Comparison of ENCODE assay signal across 25 cellular contexts in the genomic region with DNA sequence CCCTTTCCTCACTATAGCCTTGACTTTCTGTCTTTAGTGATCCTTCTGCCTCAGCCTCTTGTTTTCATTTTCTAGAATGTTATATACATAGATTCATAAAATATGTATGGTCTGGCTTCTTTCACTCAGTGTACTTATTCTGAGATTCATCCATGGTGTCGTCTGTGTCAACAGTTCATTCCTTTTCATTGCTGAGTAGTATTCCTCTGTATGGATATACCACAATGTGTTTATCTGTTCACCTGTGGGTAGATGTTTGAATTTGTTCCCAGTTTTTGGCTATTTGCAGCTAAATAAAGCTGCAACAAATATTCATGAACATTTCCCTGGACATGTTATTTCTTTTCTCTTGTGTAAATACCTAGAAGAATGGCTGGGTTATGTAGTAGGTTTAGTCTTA.
"Had no signal": no experiment of that assay in that cellular context is flagged by ENCODE, and none has a peak within 500 bp of the region (broad histone marks: within the 10 kb centered on the region; RNA-seq: fewer than 3 reads in every experiment).

No MANE protein-coding gene starts in this region.

- H3K27me3 Mint-ChIP-seq: activated CD4-positive, alpha-beta memory T cell treated with anti-CD3 and anti-CD28 coated beads, Interleukin-2, amount 10 ng/mL, durations not matched to agents 7 days and 5 days; activated naive CD8-positive, alpha-beta T cell; activated T-helper 17 cell treated with anti-CD3 and anti-CD28 coated beads, Interleukin-2, amount 50 U/mL, for 72 hours; effector memory CD8-positive, alpha-beta T cell had no signal

- H3K4me3 Mint-ChIP-seq: activated CD4-positive, alpha-beta memory T cell treated with anti-CD3 and anti-CD28 coated beads, Interleukin-2, amount 10 ng/mL, durations not matched to agents 7 days and 5 days; activated naive CD8-positive, alpha-beta T cell; activated T-cell treated with anti-CD3 and anti-CD28 coated beads, Interleukin-2, amount 50 U/mL, for 4 hours; activated T-helper 17 cell treated with anti-CD3 and anti-CD28 coated beads, Interleukin-2, amount 50 U/mL, for 72 hours; effector memory CD8-positive, alpha-beta T cell had no signal

- H3K27ac Mint-ChIP-seq: activated CD4-positive, alpha-beta memory T cell treated with anti-CD3 and anti-CD28 coated beads, Interleukin-2, amount 10 ng/mL, durations not matched to agents 7 days and 5 days; activated naive CD8-positive, alpha-beta T cell; activated T-helper 17 cell treated with anti-CD3 and anti-CD28 coated beads, Interleukin-2, amount 50 U/mL, for 72 hours; effector memory CD8-positive, alpha-beta T cell had no signal

- H3K27me3 ChIP-seq: body of pancreas had no signal

- DNase-seq: activated CD4-positive, alpha-beta memory T cell treated with anti-CD3 and anti-CD28 coated beads, Interleukin-2, amount 10 ng/mL, durations not matched to agents 7 days and 5 days; activated CD4-positive, alpha-beta T cell treated with anti-CD3 and anti-CD28 coated beads for 48 hours; activated CD4-positive, alpha-beta T cell treated with anti-CD3 and anti-CD28 coated beads, Interleukin-2, amount 50 U/mL, for 4 hours; activated effector memory CD4-positive, alpha-beta T cell treated with Interleukin-2 at 50 U/mL for 16 hours; activated gamma-delta T cell treated with Interleukin-2 at 50 U/mL for 16 hours; activated naive CD4-positive, alpha-beta T cell treated with anti-CD3 and anti-CD28 coated beads, Interleukin-2, amount 50 U/mL, for 16 hours; activated naive CD4-positive, alpha-beta T cell treated with Interleukin-2 at 50 U/mL for 16 hours; activated T-cell treated with anti-CD3 and anti-CD28 coated beads, Interleukin-2, amount 50 U/mL, for 4 hours; amygdala; aorta; body of pancreas; caudate nucleus; cortex of kidney; dermis blood vessel endothelial cell; effector CD4-positive, alpha-beta T cell; effector memory CD8-positive, alpha-beta T cell; foreskin fibroblast; head of caudate nucleus; hippocampal formation; T-helper 2 cell had no signal

- H3K4me1 Mint-ChIP-seq: activated CD4-positive, alpha-beta memory T cell treated with anti-CD3 and anti-CD28 coated beads, Interleukin-2, amount 10 ng/mL, durations not matched to agents 7 days and 5 days; activated T-helper 17 cell treated with anti-CD3 and anti-CD28 coated beads, Interleukin-2, amount 50 U/mL, for 72 hours had no signal

- H3K9me3 ChIP-seq: body of pancreas had no signal

- H3K4me1 ChIP-seq: body of pancreas had no signal

- H3K4me3 ChIP-seq: body of pancreas had no signal

- FAIRE-seq: colon, frontal cortex had no signal

- H3K27ac ChIP-seq: body of pancreas had no signal

- ATAC-seq: activated T-cell treated with anti-CD3 and anti-CD28 coated beads, Interleukin-2, amount 50 U/mL, for 4 hours; activated T-helper 17 cell treated with anti-CD3 and anti-CD28 coated beads, Interleukin-2, amount 50 U/mL, for 72 hours; body of pancreas; effector memory CD8-positive, alpha-beta T cell; esophagus mucosa had no signal
